20 cellular contexts compared by ENCODE assay signal in the genomic region with DNA sequence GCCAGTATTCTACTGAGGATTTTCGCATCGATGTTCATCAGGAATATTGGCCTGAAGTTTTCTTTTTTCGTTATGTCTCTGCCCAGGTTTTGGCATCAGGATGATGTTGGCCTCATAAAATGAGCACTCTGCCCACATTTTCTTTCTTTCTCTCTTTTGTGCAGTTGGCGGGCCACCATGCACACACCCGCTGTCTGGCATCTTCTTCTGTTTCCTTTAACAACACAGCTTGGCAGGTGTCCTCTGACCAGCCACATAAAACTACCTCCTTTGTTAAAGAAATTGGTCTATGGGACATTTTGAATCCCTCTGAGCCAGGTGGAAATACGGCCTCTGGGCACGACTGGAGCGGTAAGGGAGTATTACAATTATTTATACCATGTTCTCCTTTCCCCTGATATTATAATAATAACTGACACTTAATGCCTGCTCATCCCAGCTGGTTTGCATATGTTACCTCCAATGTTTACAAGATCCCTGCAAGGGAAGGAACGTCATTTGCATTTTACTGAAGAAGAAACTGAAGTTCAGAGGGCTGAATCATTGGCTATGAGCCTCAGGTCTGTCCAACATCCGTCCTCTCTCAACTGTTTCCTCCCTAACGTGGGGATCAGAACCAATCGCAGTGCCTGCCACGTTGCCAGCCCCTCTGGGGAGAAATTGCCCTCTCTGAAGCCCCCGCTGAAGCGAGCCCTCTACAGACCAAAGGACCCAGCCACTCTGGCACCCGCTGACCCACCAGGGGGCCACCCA.
DNase-seq lines count a peak whose midpoint lies in the region; ATAC-seq, FAIRE-seq and TF ChIP-seq lines count a peak whose summit lies in the region.
"Had no signal": no experiment of that assay in that cellular context is flagged by ENCODE, and none has a peak within 500 bp of the region (broad histone marks: within the 10 kb centered on the region; RNA-seq: fewer than 3 reads in every experiment).

No MANE protein-coding gene starts in this region.

- H3K27ac ChIP-seq in GM23338 (ENCODE audit: low read depth) (no peak overlapping the region), astrocyte (ENCODE audit: low read depth, low read length) (no peak overlapping the region), upper lobe of right lung (no peak overlapping the region)
- H3K27ac ChIP-seq: C4-2B, SK-N-MC had no signal

- ATAC-seq in GM23338 (no peak), upper lobe of right lung (no peak), HG02623 (IDR thresholded peaks at IDR 0.05; ENCODE audit: unreplicated experiment) (no peak)
- ATAC-seq: K562, Panc1, Right ventricle myocardium inferior had no signal

- H3K4me1 ChIP-seq in GM23338 (ENCODE audit: insufficient read depth) (peaks cover 8% of the 10 kb centered on the region; the same call in 1 of the 2 replicates), astrocyte (ENCODE audit: insufficient read depth, low read length) (no peaks in the 10 kb centered on the region), upper lobe of right lung (no peaks in the 10 kb centered on the region)

- H3K27me3 Mint-ChIP-seq in GM23338 (ENCODE audit: insufficient read depth, low read depth, poor library complexity): peaks cover 2% of the 10 kb centered on the region
- H3K27me3 Mint-ChIP-seq in astrocyte (ENCODE audit: low read depth, unreplicated experiment): peaks cover 18% of the 10 kb centered on the region

- H4K20me1 ChIP-seq in GM23338 (replicated peaks; ENCODE audit: insufficient read depth) (no peaks in the 10 kb centered on the region), astrocyte (ENCODE audit: insufficient read depth, low read length) (no peaks in the 10 kb centered on the region)

- H3K9me3 Mint-ChIP-seq in GM23338: peaks cover 86% of the 10 kb centered on the region
- peaks cover 14% of the 10 kb centered on the region for H3K9me3 Mint-ChIP-seq in astrocyte (ENCODE audit: unreplicated experiment)

- H3K36me3 ChIP-seq in GM23338 (ENCODE audit: insufficient read depth): no peaks in the 10 kb centered on the region
- H3K36me3 ChIP-seq in astrocyte (ENCODE audit: insufficient read depth, low read length): no peaks in the 10 kb centered on the region
- no peaks in the 10 kb centered on the region for H3K36me3 ChIP-seq in upper lobe of right lung

- peaks cover 16% of the 10 kb centered on the region for H3K36me3 Mint-ChIP-seq in GM23338 (ENCODE audit: low read depth)
- no peaks in the 10 kb centered on the region for H3K36me3 Mint-ChIP-seq in astrocyte (ENCODE audit: low read depth, unreplicated experiment)

- FAIRE-seq in astrocyte (lab: Jason Lieb, UNC): no peak
- FAIRE-seq: GM12892, H1, K562 had no signal

- TF ChIP-seq CTCF in GM23338 (conservative IDR thresholded peaks at IDR 0.05; ENCODE audit: low read depth in 2 of 2) (no peak), astrocyte (IDR thresholded peaks at IDR 0.05; ENCODE audit: insufficient read depth, low read depth, low read length) (no peak), upper lobe of right lung (IDR thresholded peaks at IDR 0.05) (no peak)

- H3K9me3 ChIP-seq in astrocyte (ENCODE audit: insufficient read depth, low read depth, low read length) (peaks cover 6% of the 10 kb centered on the region), upper lobe of right lung (peaks cover 5% of the 10 kb centered on the region)

- DNase-seq in Ammon's horn (ENCODE audit: low spot score): peak; percentile 6
- DNase-seq in GM23338 (ENCODE audit: low spot score): no peak
- peak; percentile 51 for DNase-seq in astrocyte (ENCODE audit: low read depth)
- peak; percentile 12 for DNase-seq in medulla oblongata (ENCODE audit: extremely low spot score)
- DNase-seq in upper lobe of right lung: no peak
- no peak for DNase-seq in activated T-cell treated with anti-CD3 and anti-CD28 coated beads, Interleukin-2, amount 50 U/mL, for 1 hour
- DNase-seq in NOMO-1 treated with dmso at 0.1 percent for 144 hours (lab: John Stamatoyannopoulos, UW; ENCODE audit: unreplicated experiment): no peak
- DNase-seq: DND-41, NCI-H1105 treated with DMSO at 0.1 percent for 48 hours, NCI-H1930, NCI-H2171 treated with DMSO at 0.1 percent for 48 hours, NCI-H446 treated with DMSO at 0.1 percent for 48 hours had no signal

- H2AFZ ChIP-seq in GM23338 (peak overlapping the region; percentile 94), astrocyte (ENCODE audit: low read depth, low read length) (no peak overlapping the region)

- H3K4me3 Mint-ChIP-seq in GM23338 (no peak overlapping the region), astrocyte (ENCODE audit: unreplicated experiment) (no peak overlapping the region)

- intact Hi-C loops in upper lobe of right lung (cut with DNase I): no loop called here

- no peak overlapping the region for H3K4me3 ChIP-seq in GM23338
- no peak overlapping the region for H3K4me3 ChIP-seq in astrocyte (ENCODE audit: insufficient read depth, low read depth, low read length)
- H3K4me3 ChIP-seq in upper lobe of right lung: no peak overlapping the region
- H3K4me3 ChIP-seq: K562, SK-N-MC had no signal

- H3K9ac ChIP-seq in astrocyte (ENCODE audit: low read length): no peak overlapping the region

- H3K27ac Mint-ChIP-seq in GM23338 (no peak overlapping the region), astrocyte (ENCODE audit: unreplicated experiment) (no peak overlapping the region)

- H3K4me2 ChIP-seq in GM23338: no peak overlapping the region
- peak overlapping the region; percentile 15 for H3K4me2 ChIP-seq in astrocyte (ENCODE audit: low read length)

- H3K9me2 ChIP-seq in GM23338 (ENCODE audit: insufficient read depth): no peaks in the 10 kb centered on the region

- no peaks in the 10 kb centered on the region for H3F3A ChIP-seq in GM23338 (replicated peaks; ENCODE audit: low read depth)

- H3K4me1 Mint-ChIP-seq in GM23338 (no peaks in the 10 kb centered on the region; the same call in 2 of the 3 replicates), astrocyte (ENCODE audit: low read depth, unreplicated experiment) (no peaks in the 10 kb centered on the region)

- H3K27me3 ChIP-seq in GM23338 (ENCODE audit: insufficient read depth): no peaks in the 10 kb centered on the region
- no peaks in the 10 kb centered on the region for H3K27me3 ChIP-seq in astrocyte (ENCODE audit: insufficient read depth, low read length)
- peaks cover 6% of the 10 kb centered on the region for H3K27me3 ChIP-seq in upper lobe of right lung

- H3K79me2 ChIP-seq in GM23338 (replicated peaks; ENCODE audit: insufficient read depth) (no peaks in the 10 kb centered on the region), astrocyte (ENCODE audit: insufficient read depth, low read length) (no peaks in the 10 kb centered on the region)

TF ChIP-seq in GM23338, 12 proteins besides CTCF, POLR2A, EP300 and RAD21 (continues in another document):
- TF ChIP-seq STAT1 (IDR thresholded peaks at IDR 0.05; ENCODE audit: unreplicated experiment) (no peak), POLR2AphosphoS5 (IDR thresholded peaks at IDR 0.05; ENCODE audit: low read depth) (no peak)

Comparison
In these comparisons a context has a peak if more than half of its experiments do, and no peak if none do; other contexts are left out.
1. DNase-seq: peak in Ammon's horn (single experiment), astrocyte (single experiment) and medulla oblongata (single experiment); none in GM23338 (single experiment), upper lobe of right lung (single experiment), activated T-cell treated with anti-CD3 and anti-CD28 coated beads, Interleukin-2, amount 50 U/mL, for 1 hour (single experiment) and NOMO-1 treated with dmso at 0.1 percent for 144 hours (single experiment).